In the genomic region with DNA sequence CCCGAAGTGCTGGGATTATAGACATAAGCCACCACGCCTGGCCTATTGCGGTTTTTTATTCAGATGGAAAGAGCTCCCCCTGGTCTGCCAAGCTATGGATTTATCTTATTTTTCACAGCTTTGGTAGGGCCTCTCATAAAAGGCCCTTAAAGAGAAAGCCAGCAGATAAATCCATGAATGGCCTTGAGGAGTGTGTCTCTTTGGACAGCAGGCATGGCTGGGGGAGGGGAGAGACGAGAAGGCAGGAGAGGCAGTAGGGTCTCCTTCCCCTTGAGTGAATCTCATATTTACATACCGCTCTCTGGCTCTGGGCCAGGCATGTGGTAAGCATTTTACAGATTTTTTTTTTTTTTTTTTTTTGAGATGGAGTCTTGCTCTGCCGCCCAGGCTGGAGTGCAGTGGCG, we compare ENCODE assay signal across 15 cellular contexts. TPM values are rescaled to one million over a fixed set of nuclear protein-coding genes. Genes with fewer than 3 reads are reported as not detected.
A peak's percentile ranks its signal among the peaks of the same experiment; 100 is the strongest.
DNase-seq lines count a peak whose midpoint lies in the region; ATAC-seq and TF ChIP-seq lines count a peak whose summit lies in the region.
"Had no signal": no experiment of that assay in that cellular context is flagged by ENCODE, and none has a peak within 500 bp of the region (broad histone marks: within the 10 kb centered on the region; RNA-seq: fewer than 3 reads in every experiment).

No MANE protein-coding gene starts in this region.

- H3K36me3 ChIP-seq in WERI-Rb-1 (peaks cover 49% of the 10 kb centered on the region), Caco-2 (ENCODE audit: control insufficient read depth, insufficient read depth, low read length) (no peaks in the 10 kb centered on the region; the same call in none of the 2 replicates)

- TF ChIP-seq CTCF in WERI-Rb-1 (IDR thresholded peaks at IDR 0.05; ENCODE audit: low read depth, low read length) (no peak), retinal pigment epithelial cell (conservative IDR thresholded peaks at IDR 0.05; ENCODE audit: low read depth, low read length) (peak; percentile 28), Caco-2 (IDR thresholded peaks at IDR 0.05; ENCODE audit: insufficient read depth in 1 of 2, low read depth in 1 of 2, low read length in 1 of 2, severe bottlenecking in 1 of 2, unreplicated experiment in 1 of 2) (no peak)

- H3K27ac Mint-ChIP-seq in Caco-2 (ENCODE audit: unreplicated experiment) = no peak overlapping the region
- H3K27ac Mint-ChIP-seq: dendritic cell treated with granulocyte-macrophage colony-stimulating factor and Interleukin-4, amounts not matched to agents 40 ng/mL and 50 ng/mL, for 4 days; memory B cell; T-cell had no signal

- no peaks in the 10 kb centered on the region for H3K4me1 ChIP-seq in Caco-2

- H3K9me3 ChIP-seq in WERI-Rb-1 (ENCODE audit: severe bottlenecking) = no peaks in the 10 kb centered on the region
- H3K9me3 ChIP-seq in Caco-2 = no peaks in the 10 kb centered on the region

- no peaks in the 10 kb centered on the region for H3K27me3 Mint-ChIP-seq in Caco-2 (ENCODE audit: insufficient read depth, unreplicated experiment)
- H3K27me3 Mint-ChIP-seq: dendritic cell treated with granulocyte-macrophage colony-stimulating factor and Interleukin-4, amounts not matched to agents 40 ng/mL and 50 ng/mL, for 4 days; memory B cell; T-cell had no signal

- H3K36me3 Mint-ChIP-seq in Caco-2 (ENCODE audit: insufficient read depth, unreplicated experiment) = peaks cover 11% of the 10 kb centered on the region

- no peak overlapping the region for H3K4me3 ChIP-seq in WERI-Rb-1 (ENCODE audit: low read depth, low read length)
- no peak overlapping the region for H3K4me3 ChIP-seq in retinal pigment epithelial cell (ENCODE audit: low read length)
- no peak overlapping the region for H3K4me3 ChIP-seq in Caco-2 (ENCODE audit: low read depth, low read length)

- DNase-seq in NCI-H748 (lab: John Stamatoyannopoulos, UW; ENCODE audit: unreplicated experiment) (peak; percentile 42), NCI-H748 treated with DMSO at 0.1 percent for 48 hours (lab: John Stamatoyannopoulos, UW) (no peak), NCI-H2029 treated with DMSO at 0.1 percent for 48 hours (lab: John Stamatoyannopoulos, UW) (peak; percentile 20), WERI-Rb-1 (no peak), retinal pigment epithelial cell (ENCODE audit: low read depth) (peak; percentile 68), Caco-2 (no peak), medulla oblongata (ENCODE audit: extremely low spot score) (no peak)
- DNase-seq: activated CD4-positive, CD25-positive, alpha-beta regulatory T cell treated with anti-CD3 and anti-CD28 coated beads, Interleukin-2, amount 50 U/mL, for 72 hours; activated T-cell treated with anti-CD3 and anti-CD28 coated beads for 4 hours; GOT3; occipital lobe; T-cell had no signal

- no TSS peak for BruUV-seq in Caco-2 (replicated peaks; lab: Mats Ljungman, UMichigan)

- ATAC-seq in HG02588 (IDR thresholded peaks at IDR 0.05; ENCODE audit: unreplicated experiment) = no peak
- ATAC-seq: T-cell had no signal

- no peaks in the 10 kb centered on the region for H3K4me1 Mint-ChIP-seq in Caco-2 (ENCODE audit: low read depth, unreplicated experiment)
- H3K4me1 Mint-ChIP-seq: memory B cell, T-cell had no signal

- H3K27ac ChIP-seq in WERI-Rb-1 = peak overlapping the region; percentile 18; the same call in 1 of the 2 replicates

- POLR2A ChIA-PET in Caco-2 (lab: Charles Lee) = interaction anchor here (0.6 kb wide), 1 partner anchor 9 kb away, joined by 7 read pairs; no protein-coding TSS in a partner anchor

- intact Hi-C loops in Caco-2 (cut with micrococcal nuclease; ENCODE audit: unreplicated experiment) = no loop called here

- H3K4me3 Mint-ChIP-seq in Caco-2 (ENCODE audit: unreplicated experiment) = no peak overlapping the region
- H3K4me3 Mint-ChIP-seq: dendritic cell treated with granulocyte-macrophage colony-stimulating factor and Interleukin-4, amounts not matched to agents 40 ng/mL and 50 ng/mL, for 4 days; memory B cell; T-cell had no signal

- no peaks in the 10 kb centered on the region for H3K9me3 Mint-ChIP-seq in Caco-2 (ENCODE audit: unreplicated experiment)
- H3K9me3 Mint-ChIP-seq: dendritic cell treated with granulocyte-macrophage colony-stimulating factor and Interleukin-4, amounts not matched to agents 40 ng/mL and 50 ng/mL, for 4 days; memory B cell; T-cell had no signal

- CTCF ChIA-PET in Caco-2 (lab: Charles Lee) = interaction anchor here (0.9 kb wide), 1 partner anchor 128 kb away, joined by 3 read pairs; no protein-coding TSS in a partner anchor

- H3K27me3 ChIP-seq in WERI-Rb-1 (ENCODE audit: insufficient read depth, low read depth, severe bottlenecking) = no peaks in the 10 kb centered on the region
- H3K27me3 ChIP-seq in Caco-2 (replicated peaks; ENCODE audit: control insufficient read depth, insufficient read depth, low read length) = no peaks in the 10 kb centered on the region

RNA-seq across cellular contexts. Expression of a gene that starts 25.2 kb away (rescaled TPM):
- total RNA-seq in Caco-2 (2022) = 30.3 and 33.4 TPM in 2 replicates

RNA-seq across cellular contexts. Expression of a gene that starts 31.1 kb away (rescaled TPM):
- total RNA-seq in Caco-2 (2022) = not detected in 2 replicates
- total RNA-seq: occipital lobe, T-cell had no signal

RNA-seq across cellular contexts. Expression of a gene that starts 46.4 kb away (rescaled TPM):
- total RNA-seq in Caco-2 (2022) = not detected in 2 replicates
- total RNA-seq: T-cell had no signal

Comparison
In these comparisons a context has a peak if more than half of its experiments do, and no peak if none do; other contexts are left out.
1. DNase-seq: peak in NCI-H748 (single experiment), NCI-H2029 treated with DMSO at 0.1 percent for 48 hours (single experiment) and retinal pigment epithelial cell (single experiment); none in NCI-H748 treated with DMSO at 0.1 percent for 48 hours (single experiment), WERI-Rb-1 (single experiment), Caco-2 (0 of 2) and medulla oblongata (single experiment).